2 cellular contexts compared by ENCODE assay signal in genomic region chr1:79587229-79587628, GRCh38.
TF ChIP-seq lines count a peak whose summit lies in the region.

No MANE protein-coding gene starts in this region.

TF ChIP-seq in SK-N-SH, 30 proteins besides CTCF, POLR2A, EP300 and RAD21 (continued from another document):
- TF ChIP-seq REST (IDR thresholded peaks at IDR 0.05; ENCODE audit: low read depth, low read length) = no peak
- TF ChIP-seq ZBTB33 (IDR thresholded peaks at IDR 0.05; ENCODE audit: borderline replicate concordance, low read depth) = no peak
- no peak for TF ChIP-seq MEF2A (IDR thresholded peaks at IDR 0.05; ENCODE audit: borderline replicate concordance, low read depth)
- no peak for TF ChIP-seq GATA2 (CRISPR knock-in tag; IDR thresholded peaks at IDR 0.05)
- no peak for TF ChIP-seq RFX5 (IDR thresholded peaks at IDR 0.05; ENCODE audit: low read length)
- no peak for TF ChIP-seq USF1 (IDR thresholded peaks at IDR 0.05; ENCODE audit: borderline replicate concordance, low read depth)
- no peak for TF ChIP-seq RXRA (IDR thresholded peaks at IDR 0.05; ENCODE audit: borderline replicate concordance, low read depth)
- TF ChIP-seq ELF1 (IDR thresholded peaks at IDR 0.05) = no peak
- no peak for TF ChIP-seq POLR2AphosphoS5 (IDR thresholded peaks at IDR 0.05; ENCODE audit: low read depth, low read length)
- TF ChIP-seq FOXJ3 (CRISPR knock-in tag; IDR thresholded peaks at IDR 0.05) = no peak
- TF ChIP-seq GABPA (IDR thresholded peaks at IDR 0.05; ENCODE audit: low read depth) = no peak
- TF ChIP-seq JUND (IDR thresholded peaks at IDR 0.05) = no peak

TF ChIP-seq in SK-N-SH treated with all-trans-retinoic acid at 6 μM for 48 hours, 23 proteins besides CTCF, POLR2A, EP300 and RAD21 (continued from another document):
- TF ChIP-seq POU6F1 (CRISPR knock-in tag; IDR thresholded peaks at IDR 0.05; ENCODE audit: borderline replicate concordance, low read depth) (no peak), SNAI2 (CRISPR knock-in tag; IDR thresholded peaks at IDR 0.05) (no peak), ZNF70 (CRISPR knock-in tag; IDR thresholded peaks at IDR 0.05) (no peak)
